ENCODE assay signal across 8 cellular contexts in genomic region chr19:16627194-16627927, GRCh38. TPM values are rescaled to one million over a fixed set of nuclear protein-coding genes. Genes with fewer than 3 reads are reported as not detected.
DNase-seq lines count a peak whose midpoint lies in the region; ATAC-seq and TF ChIP-seq lines count a peak whose summit lies in the region.

No MANE protein-coding gene starts in this region.

- H3K4me3 ChIP-seq in cardiac muscle cell (peak overlapping the region; percentile 98), SJSA1 (peak overlapping the region; percentile 86), colonic mucosa (peak overlapping the region; percentile 98), mesendoderm (ENCODE audit: low read length) (peak overlapping the region; percentile 68), vagina (peak overlapping the region; percentile 97 to 100)

- no peak overlapping the region for H2BK120ac ChIP-seq in mesendoderm (ENCODE audit: low read depth, low read length)

- peak overlapping the region; percentile 82 for H3K4me2 ChIP-seq in mesendoderm (ENCODE audit: low read length)

- no peaks in the 10 kb centered on the region for H3K9me3 ChIP-seq in cardiac muscle cell (ENCODE audit: low read depth)
- no peaks in the 10 kb centered on the region for H3K9me3 ChIP-seq in SJSA1 (replicated peaks)
- H3K9me3 ChIP-seq in colonic mucosa = no peaks in the 10 kb centered on the region
- H3K9me3 ChIP-seq in vagina = no peaks in the 10 kb centered on the region

- H3K79me1 ChIP-seq in mesendoderm (ENCODE audit: low read length) = peaks cover 26% of the 10 kb centered on the region

- H3K4me1 ChIP-seq in cardiac muscle cell (ENCODE audit: low read depth) = peaks cover 13% of the 10 kb centered on the region
- peaks cover 14% of the 10 kb centered on the region for H3K4me1 ChIP-seq in SJSA1 (replicated peaks)
- H3K4me1 ChIP-seq in colonic mucosa = no peaks in the 10 kb centered on the region
- peaks cover 3% of the 10 kb centered on the region for H3K4me1 ChIP-seq in mesendoderm (ENCODE audit: control insufficient read depth, low read depth, low read length)
- peaks cover 34% of the 10 kb centered on the region for H3K4me1 ChIP-seq in vagina

- H3K36me3 ChIP-seq in cardiac muscle cell (no peaks in the 10 kb centered on the region), SJSA1 (peaks cover 75% of the 10 kb centered on the region), colonic mucosa (peaks cover 3% of the 10 kb centered on the region), mesendoderm (ENCODE audit: control insufficient read depth, insufficient read depth, low read length) (peaks cover 5% of the 10 kb centered on the region), vagina (peaks cover 0 to 5% of the 10 kb centered on the region in 2 donors)

- peak overlapping the region; percentile 84 for H3K4ac ChIP-seq in mesendoderm (ENCODE audit: low read depth, low read length)

- intact Hi-C loops in cardiac septum (cut with DNase I) (loop anchor here (5.0 kb wide), 1 partner anchor 40 kb away; no protein-coding TSS in a partner anchor), colonic mucosa (cut with DNase I) (loop anchor here (5.0 kb wide), 1 partner anchor 55 kb away; the partner anchor contains the start of gene SLC35E1), vagina (cut with DNase I) (no loop called here)

- WGBS in mesendoderm (ENCODE audit: extremely low coverage, insufficient coverage, low lambda C conversion rate) = no CpG with 5 or more reads among the region's 52 CpGs

- H2AK5ac ChIP-seq in mesendoderm (ENCODE audit: low read length) = no peak overlapping the region

- H3K9ac ChIP-seq in colonic mucosa (ENCODE audit: low read depth in 2 of 2, low read length in 2 of 2) (peak overlapping the region; percentile 94 to 97), mesendoderm (ENCODE audit: low read length) (peak overlapping the region; percentile 68)

- TF ChIP-seq POLR2A in vagina (IDR thresholded peaks at IDR 0.05) = no peak

- H3K27ac ChIP-seq in cardiac muscle cell (peak overlapping the region; percentile 86), SJSA1 (peak overlapping the region; percentile 40), colonic mucosa (peak overlapping the region; percentile 46), mesendoderm (ENCODE audit: low read depth, low read length) (no peak overlapping the region), vagina (peak overlapping the region; percentile 89)

- no peak overlapping the region for H3K23ac ChIP-seq in mesendoderm (ENCODE audit: low read length)

- H2BK5ac ChIP-seq in mesendoderm (ENCODE audit: low read length) = no peak overlapping the region

- H3K27me3 ChIP-seq in cardiac muscle cell (no peaks in the 10 kb centered on the region), SJSA1 (replicated peaks) (no peaks in the 10 kb centered on the region), colonic mucosa (no peaks in the 10 kb centered on the region), mesendoderm (ENCODE audit: insufficient read depth, low read length, poor library complexity) (no peaks in the 10 kb centered on the region), vagina (no peaks in the 10 kb centered on the region)

- H2BK15ac ChIP-seq in mesendoderm (replicated peaks; ENCODE audit: low read depth) = no peak overlapping the region

- DNase-seq in cardiac muscle cell (ENCODE audit: low read depth in 1 of 2, low spot score in 1 of 2) (peak in 1 of 2 donors; percentile 24), cardiac septum (ENCODE audit: low spot score) (no peak), SJSA1 (ENCODE audit: low read depth in 1 of 2, low spot score in 2 of 2) (peak in 1 of 2 experiments; percentile 29), colonic mucosa (peak; percentile 26), mesendoderm (peak; percentile 34), vagina (ENCODE audit: extremely low spot score in 2 of 2) (no peak), hippocampal formation (lab: John Stamatoyannopoulos, UW) (no peak)

- peak overlapping the region; percentile 7 for H3K18ac ChIP-seq in mesendoderm (ENCODE audit: low read length)

- ATAC-seq in HG03108 (IDR thresholded peaks at IDR 0.05; ENCODE audit: unreplicated experiment) = no peak

- H4K8ac ChIP-seq in mesendoderm (ENCODE audit: low read depth, low read length) = no peak overlapping the region

- H4K5ac ChIP-seq in mesendoderm (ENCODE audit: low read length) = no peak overlapping the region

- H3K79me2 ChIP-seq in mesendoderm (ENCODE audit: control insufficient read depth, insufficient read depth, low read length) = peaks cover 53% of the 10 kb centered on the region

- peak overlapping the region; percentile 84 for H3K56ac ChIP-seq in mesendoderm (ENCODE audit: low read length)

- TF ChIP-seq CTCF in cardiac muscle cell (IDR thresholded peaks at IDR 0.05; ENCODE audit: low read depth, low read length) = no peak
- TF ChIP-seq CTCF in colonic mucosa (IDR thresholded peaks at IDR 0.05) = no peak
- no peak for TF ChIP-seq CTCF in vagina (IDR thresholded peaks at IDR 0.05)

RNA-seq across cellular contexts. Expression of gene MED26, which starts 0.6 kb away (rescaled TPM):
- total RNA-seq in cardiac muscle cell (14.2 and 15.1 TPM in 2 replicates), cardiac septum (4.3 TPM), colonic mucosa (10 to 100 TPM; 10.0 to 11.9 TPM), vagina (11.3 TPM)
- 5.9 and 9.1 TPM in 2 replicates for polyA plus RNA-seq in cardiac muscle cell
- 9.6 and 9.8 TPM in 2 replicates for total RNA-seq in SJSA1 (2014; rRNA removed; shearing (Covaris generic))
- polyA plus RNA-seq in mesendoderm (2013, experiment 1 of 2) = 7.8 TPM
- polyA plus RNA-seq in mesendoderm (2013, experiment 2 of 2) = 7.7 TPM

RNA-seq across cellular contexts. Expression of gene SMIM7, which starts 32.6 kb away (rescaled TPM):
- total RNA-seq in cardiac muscle cell (63.0 and 67.2 TPM in 2 replicates), cardiac septum (47.0 TPM), colonic mucosa (10 to 100 TPM; 58.2 to 64.8 TPM), vagina (75.1 TPM)
- polyA plus RNA-seq in cardiac muscle cell = 88.2 and 104 TPM in 2 replicates
- total RNA-seq in SJSA1 (2014; rRNA removed; shearing (Covaris generic)) = 101 and 150 TPM in 2 replicates
- 52.5 TPM for polyA plus RNA-seq in mesendoderm (2013, experiment 1 of 2)
- polyA plus RNA-seq in mesendoderm (2013, experiment 2 of 2) = 49.0 TPM

RNA-seq across cellular contexts. Expression of gene TMEM38A, which starts 33.6 kb away (rescaled TPM):
- total RNA-seq in cardiac muscle cell = 27.6 and 28.3 TPM in 2 replicates
- 33.4 and 41.1 TPM in 2 replicates for polyA plus RNA-seq in cardiac muscle cell
- total RNA-seq in cardiac septum = 13.1 TPM
- total RNA-seq in SJSA1 (2014; rRNA removed; shearing (Covaris generic)) = 0.13 and 0.97 TPM in 2 replicates
- total RNA-seq in colonic mucosa = 1 to 10 TPM; 4.2 to 4.4 TPM
- 0.81 TPM for polyA plus RNA-seq in mesendoderm (2013, experiment 1 of 2)
- polyA plus RNA-seq in mesendoderm (2013, experiment 2 of 2) = 0.64 TPM
- 4.7 TPM for total RNA-seq in vagina

RNA-seq across cellular contexts. Expression of gene SLC35E1, which starts 55.1 kb away (rescaled TPM):
- total RNA-seq in cardiac muscle cell (22.5 and 25.3 TPM in 2 replicates), cardiac septum (26.7 TPM), colonic mucosa (10 to 100 TPM; 44.4 to 47.7 TPM), vagina (21.6 TPM)
- polyA plus RNA-seq in cardiac muscle cell = 29.7 and 35.5 TPM in 2 replicates
- 13.1 and 24.7 TPM in 2 replicates for total RNA-seq in SJSA1 (2014; rRNA removed; shearing (Covaris generic))
- 29.4 TPM for polyA plus RNA-seq in mesendoderm (2013, experiment 1 of 2)
- polyA plus RNA-seq in mesendoderm (2013, experiment 2 of 2) = 32.0 TPM

Comparison
In these comparisons a context has a peak if more than half of its experiments do, and no peak if none do; other contexts are left out.
1. DNase-seq: peak in colonic mucosa (single experiment) and mesendoderm (single experiment); none in cardiac septum (single experiment), vagina (0 of 2) and hippocampal formation (0 of 2).
2. Peak in every context shown above with its lines, with median percentiles within 50 percentile points of each other: H3K4me3 ChIP-seq.